ENCODE assay signal across 1 cellular context in genomic region chr10:50565301-50566083, GRCh38.
TF ChIP-seq lines count a peak whose summit lies in the region.

No MANE protein-coding gene starts in this region.

TF ChIP-seq in HepG2, 621 proteins besides CTCF, POLR2A, EP300 and RAD21 (continued from another document):
- no peak for TF ChIP-seq ZNF414 (CRISPR knock-in tag; IDR thresholded peaks at IDR 0.05)
- TF ChIP-seq ZBTB8A (CRISPR knock-in tag; IDR thresholded peaks at IDR 0.05; ENCODE audit: borderline replicate concordance, low read depth), result no peak
- TF ChIP-seq, protein P1, sequence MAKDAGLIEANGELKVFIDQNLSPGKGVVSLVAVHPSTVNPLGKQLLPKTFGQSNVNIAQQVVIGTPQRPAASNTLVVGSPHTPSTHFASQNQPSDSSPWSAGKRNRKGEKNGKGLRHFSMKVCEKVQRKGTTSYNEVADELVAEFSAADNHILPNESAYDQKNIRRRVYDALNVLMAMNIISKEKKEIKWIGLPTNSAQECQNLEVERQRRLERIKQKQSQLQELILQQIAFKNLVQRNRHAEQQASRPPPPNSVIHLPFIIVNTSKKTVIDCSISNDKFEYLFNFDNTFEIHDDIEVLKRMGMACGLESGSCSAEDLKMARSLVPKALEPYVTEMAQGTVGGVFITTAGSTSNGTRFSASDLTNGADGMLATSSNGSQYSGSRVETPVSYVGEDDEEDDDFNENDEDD (CRISPR knock-in tag; IDR thresholded peaks at IDR 0.05; ENCODE audit: borderline replicate concordance), result no peak
